18 cellular contexts compared by ENCODE assay signal in genomic region chr4:172785623-172786022, GRCh38.
DNase-seq lines count a peak whose midpoint lies in the region; FAIRE-seq and TF ChIP-seq lines count a peak whose summit lies in the region.
"Had no signal": no experiment of that assay in that cellular context is flagged by ENCODE, and none has a peak within 500 bp of the region (broad histone marks: within the 10 kb centered on the region; RNA-seq: fewer than 3 reads in every experiment).

No MANE protein-coding gene starts in this region.

- H3K9me3 ChIP-seq in mammary epithelial cell (replicated peaks; ENCODE audit: insufficient read depth, low read length), result no peaks in the 10 kb centered on the region
- H3K9me3 ChIP-seq in astrocyte (ENCODE audit: insufficient read depth, low read depth, low read length), result no peaks in the 10 kb centered on the region
- no peaks in the 10 kb centered on the region for H3K9me3 ChIP-seq in mesenchymal stem cell (ENCODE audit: control insufficient read depth, low read length)
- H3K9me3 ChIP-seq: SK-N-SH had no signal

- H3K4me2 ChIP-seq in mammary epithelial cell (ENCODE audit: insufficient read depth, low read depth, low read length), result peak overlapping the region; percentile 60
- peak overlapping the region; percentile 37 for H3K4me2 ChIP-seq in astrocyte (ENCODE audit: low read length)
- no peak overlapping the region for H3K4me2 ChIP-seq in mesenchymal stem cell (ENCODE audit: low read length, poor library complexity, severe bottlenecking)
- H3K4me2 ChIP-seq: SK-N-SH had no signal

- DNase-seq in mammary epithelial cell, result no peak
- DNase-seq in MCF 10A (ENCODE audit: unreplicated experiment), result no peak
- peak; percentile 17 for DNase-seq in astrocyte (ENCODE audit: low read depth)
- DNase-seq in mesenchymal stem cell, result peak; percentile 1
- DNase-seq in SHP77 (lab: John Stamatoyannopoulos, UW), result no peak
- no peak for DNase-seq in ecto neural progenitor cell (ENCODE audit: low spot score)
- DNase-seq in NCI-H446 treated with DMSO at 0.1 percent for 48 hours (lab: John Stamatoyannopoulos, UW), result no peak
- DNase-seq: 8988T, AML-193, C1 segment of cervical spinal cord, NCI-H1092 treated with DMSO at 0.1 percent for 48 hours, NCI-H1436 treated with DMSO at 0.1 percent for 48 hours, NCI-H1930, NCI-H510A, SIG-M5, SK-N-SH had no signal

- H3K18ac ChIP-seq in mesenchymal stem cell (ENCODE audit: low read depth in 1 of 2, low read length in 2 of 2), result no peak overlapping the region

- H3K27me3 Mint-ChIP-seq in MCF 10A (ENCODE audit: insufficient read depth, unreplicated experiment), result peaks cover 64% of the 10 kb centered on the region
- H3K27me3 Mint-ChIP-seq in astrocyte (ENCODE audit: low read depth, unreplicated experiment), result no peaks in the 10 kb centered on the region

- intact Hi-C loops in mammary epithelial cell (cut with micrococcal nuclease), result no loop called here
- intact Hi-C loops in MCF 10A (cut with micrococcal nuclease), result no loop called here

- no peaks in the 10 kb centered on the region for H3K4me1 Mint-ChIP-seq in MCF 10A (ENCODE audit: insufficient read depth, unreplicated experiment)
- peaks cover 8% of the 10 kb centered on the region for H3K4me1 Mint-ChIP-seq in astrocyte (ENCODE audit: low read depth, unreplicated experiment)

- H3K79me2 ChIP-seq in mammary epithelial cell (ENCODE audit: insufficient read depth, low read length), result no peaks in the 10 kb centered on the region
- H3K79me2 ChIP-seq in astrocyte (ENCODE audit: insufficient read depth, low read length), result no peaks in the 10 kb centered on the region

- H3K36me3 Mint-ChIP-seq in MCF 10A (ENCODE audit: insufficient read depth, unreplicated experiment) (no peaks in the 10 kb centered on the region), astrocyte (ENCODE audit: low read depth, unreplicated experiment) (no peaks in the 10 kb centered on the region)

- H2AK5ac ChIP-seq in mesenchymal stem cell (ENCODE audit: low read length, severe bottlenecking), result no peak overlapping the region

- no peak overlapping the region for H3K4ac ChIP-seq in mesenchymal stem cell (ENCODE audit: low read depth in 1 of 2, low read length in 2 of 2)

- H3K23ac ChIP-seq in mesenchymal stem cell (ENCODE audit: low read length in 2 of 2), result no peak overlapping the region

- no peak overlapping the region for H3K27ac ChIP-seq in mammary epithelial cell (ENCODE audit: insufficient read depth, low read depth, low read length)
- peak overlapping the region; percentile 24 for H3K27ac ChIP-seq in astrocyte (ENCODE audit: low read depth, low read length)
- no peak overlapping the region for H3K27ac ChIP-seq in mesenchymal stem cell (ENCODE audit: low read length, poor library complexity, severe bottlenecking)
- H3K27ac ChIP-seq: RWPE1 had no signal

- CTCF ChIA-PET in mammary epithelial cell (lab: Charles Lee; ENCODE audit: low non-redundant PET), result no interaction called here
- CTCF ChIA-PET in MCF 10A (lab: Yijun Ruan, JAX), result no interaction called here

- H3K27ac Mint-ChIP-seq in MCF 10A (ENCODE audit: low read depth, unreplicated experiment) (no peak overlapping the region), astrocyte (ENCODE audit: unreplicated experiment) (no peak overlapping the region)

- H3K4me3 Mint-ChIP-seq in MCF 10A (ENCODE audit: unreplicated experiment) (no peak overlapping the region), astrocyte (ENCODE audit: unreplicated experiment) (no peak overlapping the region)

- H3K4me1 ChIP-seq in mammary epithelial cell (ENCODE audit: insufficient read depth, low read length) (no peaks in the 10 kb centered on the region), astrocyte (ENCODE audit: insufficient read depth, low read length) (no peaks in the 10 kb centered on the region), mesenchymal stem cell (ENCODE audit: control insufficient read depth, insufficient read depth, low read depth, low read length) (no peaks in the 10 kb centered on the region)

- H3K14ac ChIP-seq in mesenchymal stem cell (ENCODE audit: low read length in 2 of 2), result no peak overlapping the region

- POLR2A ChIA-PET in MCF 10A (lab: Yijun Ruan, JAX), result no interaction called here

- H2BK12ac ChIP-seq in mesenchymal stem cell (ENCODE audit: low read length in 2 of 2), result no peak overlapping the region

- no peak overlapping the region for H2BK15ac ChIP-seq in mesenchymal stem cell (ENCODE audit: low read depth, poor library complexity, severe bottlenecking)

- H3K27me3 ChIP-seq in mammary epithelial cell (ENCODE audit: insufficient read depth, low read length), result no peaks in the 10 kb centered on the region
- no peaks in the 10 kb centered on the region for H3K27me3 ChIP-seq in astrocyte (ENCODE audit: insufficient read depth, low read length)
- no peaks in the 10 kb centered on the region for H3K27me3 ChIP-seq in mesenchymal stem cell (ENCODE audit: control insufficient read depth in 1 of 2, insufficient read depth in 1 of 2, low read length in 2 of 2)

- BruUV-seq in mammary epithelial cell (replicated peaks; lab: Mats Ljungman, UMichigan) (no TSS peak), MCF 10A (replicated peaks; lab: Mats Ljungman, UMichigan) (no TSS peak)

- 100% methylated on average over 1 of the region's 1 CpG for WGBS in mammary epithelial cell (ENCODE audit: low coverage, missing lambda C conversion rate)
- WGBS in mesenchymal stem cell, result no CpG with 5 or more reads among the region's 1 CpG

- H3K9ac ChIP-seq in mammary epithelial cell (ENCODE audit: insufficient read depth, low read length) (no peak overlapping the region), astrocyte (ENCODE audit: low read length) (no peak overlapping the region), mesenchymal stem cell (ENCODE audit: low read length) (no peak overlapping the region)
- H3K9ac ChIP-seq: SK-N-SH had no signal

- H4K8ac ChIP-seq in mesenchymal stem cell (ENCODE audit: low read length), result no peak overlapping the region

- no peak overlapping the region for H2AFZ ChIP-seq in mammary epithelial cell (ENCODE audit: low read depth, low read length)
- no peak overlapping the region for H2AFZ ChIP-seq in astrocyte (ENCODE audit: low read depth, low read length)
- no peak overlapping the region for H2AFZ ChIP-seq in mesenchymal stem cell (ENCODE audit: low read depth, low read length)

- no peak for FAIRE-seq in astrocyte (lab: Jason Lieb, UNC)
- FAIRE-seq: K562 had no signal

- no peaks in the 10 kb centered on the region for H3K36me3 ChIP-seq in mammary epithelial cell (ENCODE audit: insufficient read depth, low read length)
- H3K36me3 ChIP-seq in astrocyte (ENCODE audit: insufficient read depth, low read length), result no peaks in the 10 kb centered on the region
- H3K36me3 ChIP-seq in mesenchymal stem cell (ENCODE audit: control insufficient read depth in 1 of 2, insufficient read depth in 2 of 2, low read depth in 1 of 2, low read length in 2 of 2), result no peaks in the 10 kb centered on the region

- no peak overlapping the region for H4K91ac ChIP-seq in mesenchymal stem cell (ENCODE audit: low read length)

- TF ChIP-seq CTCF in mammary epithelial cell (conservative IDR thresholded peaks at IDR 0.05 in 1 of 2, IDR thresholded peaks at IDR 0.05 in 1 of 2; ENCODE audit: extremely low read depth in 1 of 2, insufficient read depth in 1 of 2, low read depth in 1 of 2, low read length in 2 of 2) (no peak), MCF 10A (IDR thresholded peaks at IDR 0.05; ENCODE audit: unreplicated experiment) (no peak), astrocyte (IDR thresholded peaks at IDR 0.05; ENCODE audit: insufficient read depth, low read depth, low read length) (no peak)

- in situ Hi-C loops in mammary epithelial cell (cut with MboI; ENCODE audit: low sequenced_read_pairs in 2 of 2), result no loop called here

- H3K4me3 ChIP-seq in mammary epithelial cell (replicated peaks in 1 of 3; ENCODE audit: insufficient read depth in 1 of 3, low read depth in 2 of 3, low read length in 3 of 3) (no peak overlapping the region), astrocyte (ENCODE audit: insufficient read depth, low read depth, low read length) (no peak overlapping the region), mesenchymal stem cell (ENCODE audit: insufficient read depth in 1 of 2, low read depth in 1 of 2, low read length in 2 of 2) (no peak overlapping the region)
- H3K4me3 ChIP-seq: K562 had no signal

- no peak overlapping the region for H2BK5ac ChIP-seq in mesenchymal stem cell (ENCODE audit: low read depth, low read length, poor library complexity, severe bottlenecking)

- H2BK120ac ChIP-seq in mesenchymal stem cell (ENCODE audit: low read depth, low read length), result no peak overlapping the region

- dilution Hi-C loops in mammary epithelial cell (cut with HindIII; ENCODE audit: low sequenced_read_pairs), result no loop called here

- H4K20me1 ChIP-seq in mammary epithelial cell (ENCODE audit: insufficient read depth, low read length) (no peaks in the 10 kb centered on the region), astrocyte (ENCODE audit: insufficient read depth, low read length) (no peaks in the 10 kb centered on the region)

- H3K9me3 Mint-ChIP-seq in MCF 10A (ENCODE audit: unreplicated experiment) (no peaks in the 10 kb centered on the region), astrocyte (ENCODE audit: unreplicated experiment) (no peaks in the 10 kb centered on the region)

- H3K79me1 ChIP-seq in mesenchymal stem cell (replicated peaks; ENCODE audit: low read length, poor library complexity, severe bottlenecking), result no peaks in the 10 kb centered on the region

Comparison
In these comparisons a context has a peak if more than half of its experiments do, and no peak if none do; other contexts are left out.
1. DNase-seq: peak in astrocyte (single experiment) and mesenchymal stem cell (single experiment); none in mammary epithelial cell (single experiment), MCF 10A (single experiment), SHP77 (0 of 2), ecto neural progenitor cell (single experiment) and NCI-H446 treated with DMSO at 0.1 percent for 48 hours (single experiment).